ENCODE assay signal across 10 cellular contexts in genomic region chr18:48541747-48542108, GRCh38. TPM values are rescaled to one million over a fixed set of nuclear protein-coding genes. Genes with fewer than 3 reads are reported as not detected.
DNase-seq lines count a peak whose midpoint lies in the region; ATAC-seq and TF ChIP-seq lines count a peak whose summit lies in the region.
"Had no signal": no experiment of that assay in that cellular context is flagged by ENCODE, and none has a peak within 500 bp of the region (broad histone marks: within the 10 kb centered on the region; RNA-seq: fewer than 3 reads in every experiment).

No MANE protein-coding gene starts in this region.

- peaks cover 64% of the 10 kb centered on the region for H3K79me2 ChIP-seq in GM23248 (ENCODE audit: insufficient read depth)

- H3K4me3 Mint-ChIP-seq in WTC11, result peak overlapping the region; percentile 81

- H3K4me1 Mint-ChIP-seq in WTC11, result peaks cover 61% of the 10 kb centered on the region

- H3K9me3 Mint-ChIP-seq in WTC11, result no peaks in the 10 kb centered on the region
- H3K9me3 Mint-ChIP-seq: activated naive CD4-positive, alpha-beta T cell treated with anti-CD3 and anti-CD28 coated beads for 36 hours had no signal

- H3K4me3 ChIP-seq in GM23248 (peak overlapping the region; percentile 99), foreskin fibroblast (ENCODE audit: low read depth in 1 of 2, low read length in 2 of 2) (peak overlapping the region; percentile 85 to 94), retinal pigment epithelial cell (ENCODE audit: low read length) (peak overlapping the region; percentile 85)

- H3K4me1 ChIP-seq in GM23248 (ENCODE audit: insufficient read depth), result peaks cover 54% of the 10 kb centered on the region
- H3K4me1 ChIP-seq in foreskin keratinocyte, result peaks cover 26% of the 10 kb centered on the region

- 0 out of 2 replicates have a peak, but pooled peaks cover 3% of the 10 kb centered on the region for H3K36me3 ChIP-seq in GM23248 (ENCODE audit: low read depth)
- H3K36me3 ChIP-seq: pancreas had no signal

- H3K9ac ChIP-seq in GM23248, result peak overlapping the region; percentile 98

- POLR2A ChIA-PET in WTC11 (lab: Charles Lee) (interaction anchor here (0.7 kb wide), 1 partner anchor 66 kb away, joined by 10 read pairs; no protein-coding TSS in a partner anchor), GM10248 (lab: Yijun Ruan, JAX) (no interaction called here)

- ATAC-seq in WTC11 (no peak), foreskin keratinocyte (no peak), HG02870 (IDR thresholded peaks at IDR 0.05; ENCODE audit: unreplicated experiment) (no peak)

- H3K27ac ChIP-seq in GM23248 (peak overlapping the region; percentile 92), foreskin keratinocyte (no peak overlapping the region)

- no peaks in the 10 kb centered on the region for H3K9me3 ChIP-seq in GM23248 (ENCODE audit: low read depth)
- H3K9me3 ChIP-seq: pancreas had no signal

- H3K27ac Mint-ChIP-seq in WTC11, result no peak overlapping the region
- H3K27ac Mint-ChIP-seq: activated naive CD4-positive, alpha-beta T cell treated with anti-CD3 and anti-CD28 coated beads for 36 hours had no signal

- in situ Hi-C loops in GM23248 (cut with MboI), result no loop called here

- DNase-seq in GM23248 (no peak), WTC11 (ENCODE audit: low spot score) (no peak), foreskin fibroblast (no peak), retinal pigment epithelial cell (ENCODE audit: low read depth) (no peak), GM10248 (ENCODE audit: extremely low spot score) (no peak), NCI-H1694 treated with DMSO at 0.1 percent for 48 hours (lab: John Stamatoyannopoulos, UW) (no peak), foreskin keratinocyte (no peak)
- DNase-seq: activated naive CD4-positive, alpha-beta T cell treated with anti-CD3 and anti-CD28 coated beads for 36 hours had no signal

- H3F3A ChIP-seq in GM23248 (ENCODE audit: insufficient read depth), result peaks cover 39% of the 10 kb centered on the region

- CTCF ChIA-PET in WTC11 (lab: Charles Lee) (no interaction called here), GM10248 (lab: Yijun Ruan, JAX) (no interaction called here)

- H3K36me3 Mint-ChIP-seq in WTC11, result no peaks in the 10 kb centered on the region

- no peaks in the 10 kb centered on the region for H3K9me2 ChIP-seq in GM23248 (ENCODE audit: insufficient read depth)

- WGBS in GM23248 (ENCODE audit: low coverage in 1 of 2, low lambda C conversion rate in 2 of 2, missing lambda C conversion rate in 2 of 2), 2 experiments, result 93 to 95% methylated on average over 2 of the region's 2 CpGs

- peaks cover 4% of the 10 kb centered on the region for H4K20me1 ChIP-seq in GM23248 (ENCODE audit: insufficient read depth)

- peaks cover 30% of the 10 kb centered on the region for H3K27me3 Mint-ChIP-seq in WTC11 (ENCODE audit: low read depth)

- H3K27me3 ChIP-seq in GM23248 (replicated peaks; ENCODE audit: insufficient read depth) (no peaks in the 10 kb centered on the region), foreskin keratinocyte (no peaks in the 10 kb centered on the region)
- H3K27me3 ChIP-seq: pancreas had no signal

- TF ChIP-seq CTCF in WTC11 (IDR thresholded peaks at IDR 0.05) (no peak), foreskin fibroblast (IDR thresholded peaks at IDR 0.05; ENCODE audit: low read depth, low read length) (no peak), retinal pigment epithelial cell (conservative IDR thresholded peaks at IDR 0.05; ENCODE audit: low read depth, low read length) (no peak), GM10248 (IDR thresholded peaks at IDR 0.05; ENCODE audit: control extremely low read depth, extremely low read depth, low read depth, missing control alignments) (no peak), foreskin keratinocyte (conservative IDR thresholded peaks at IDR 0.05) (no peak)

- 0 out of 2 replicates have a peak overlapping the region, but pooled peaks have one; percentile 28 for H2AFZ ChIP-seq in GM23248

- peak overlapping the region; percentile 93 for H3K4me2 ChIP-seq in GM23248 (ENCODE audit: unreplicated experiment)

TF ChIP-seq in WTC11, 78 proteins besides CTCF, POLR2A, EP300 and RAD21:
- no peak for TF ChIP-seq CBFB (CRISPR knock-in tag; IDR thresholded peaks at IDR 0.05; ENCODE audit: low read depth)
- TF ChIP-seq GTF2I (CRISPR knock-in tag; conservative IDR thresholded peaks at IDR 0.05), result peak; percentile 81

RNA-seq across cellular contexts. Expression of gene CTIF, which starts 2.9 kb away (rescaled TPM):
- 46.8 and 49.2 TPM in 2 replicates for total RNA-seq in GM23248 (2014; rRNA removed; shearing (Covaris generic))
- polyA plus RNA-seq in GM23248 (2016; fragmentation: Nextera tagmentation; extraction: Ambion mirVana), result 19.6 and 21.5 TPM in 2 replicates
- 18.9 to 28.5 TPM (median 20.4 TPM) in 3 replicates for total RNA-seq in WTC11 (2021)
- 22.3 TPM in 2 replicates for total RNA-seq in foreskin keratinocyte
- polyA plus RNA-seq in foreskin keratinocyte, result 20.8 and 22.1 TPM in 2 replicates
